Comparison of ENCODE assay signal across 8 cellular contexts in the genomic region with DNA sequence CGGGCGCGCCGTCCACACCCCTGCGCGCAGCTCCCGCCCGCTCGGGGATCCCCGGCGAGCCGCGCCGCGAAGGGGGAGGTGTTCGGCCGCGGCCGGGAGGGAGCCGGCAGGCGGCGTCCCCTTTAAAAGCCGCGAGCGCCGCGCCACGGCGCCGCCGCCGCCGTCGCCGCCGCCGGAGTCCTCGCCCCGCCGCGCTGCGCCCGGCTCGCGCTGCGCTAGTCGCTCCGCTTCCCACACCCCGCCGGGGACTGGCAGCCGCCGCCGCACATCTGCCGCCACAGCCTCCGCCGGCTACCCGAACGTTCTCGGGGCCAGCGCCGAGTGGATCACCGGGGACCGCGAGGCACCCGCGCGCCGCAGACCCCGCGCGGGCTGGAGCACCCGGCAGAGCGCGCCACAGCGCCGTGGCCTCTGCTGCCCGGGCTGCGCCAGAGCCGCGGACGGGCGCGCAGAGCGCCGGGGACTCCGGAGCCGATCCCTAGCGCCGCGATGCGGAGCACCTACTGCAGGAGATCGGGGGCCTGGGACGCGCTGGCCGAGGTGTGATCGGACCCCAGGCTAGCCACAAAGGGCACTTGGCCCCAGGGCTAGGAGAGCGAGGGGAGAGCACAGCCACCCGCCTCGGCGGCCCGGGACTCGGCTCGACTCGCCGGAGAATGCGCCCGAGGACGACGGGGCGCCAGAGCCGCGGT. TPM values are rescaled to one million over a fixed set of nuclear protein-coding genes. Genes with fewer than 3 reads are reported as not detected.
A peak's percentile ranks its signal among the peaks of the same experiment; 100 is the strongest.
DNase-seq lines count a peak whose midpoint lies in the region; ATAC-seq and TF ChIP-seq lines count a peak whose summit lies in the region.

TSS of gene BMP2 (plus strand) at position 151 of the 692 bp plus-strand sequence. CDS start 2,441 bp downstream, outside the sequence.

- H3K36me3 Mint-ChIP-seq in H9 (ENCODE audit: insufficient read depth in 1 of 3, low read depth in 3 of 3), result peaks cover 0 to 9% (median 5%) of the 10 kb centered on the region in 3 experiments; a peak in 2 of 7 replicates
- H3K36me3 Mint-ChIP-seq in activated T-helper 1 cell treated with anti-CD3 and anti-CD28 coated beads, Interleukin-12 subunit alpha, Interleukin-12 subunit beta, Interleukin-2, Interleukin-4 antibody, amounts not matched to agents 30 ng/mL and 10 ng/mL and 1 ng/mL, durations not matched to agents 14 hours and 24 hours and 36 hours (ENCODE audit: low read depth), result no peaks in the 10 kb centered on the region

- H2BK20ac ChIP-seq in H9 (ENCODE audit: low read depth, low read length, poor library complexity, severe bottlenecking), result no peak within 1 kb of the TSS

- no peak within 1 kb of the TSS for H4K8ac ChIP-seq in H9 (replicated peaks; ENCODE audit: insufficient read length, low read depth, low read length)

- H3K27me3 ChIP-seq in H9 (ENCODE audit: insufficient read depth, low read length), result peaks cover 14% of the 10 kb centered on the region
- H3K27me3 ChIP-seq in neuron (ENCODE audit: insufficient read depth, low read length), result peaks cover 46% of the 10 kb centered on the region

- H3K4me1 Mint-ChIP-seq in H9, result peaks cover 54 to 57% of the 10 kb centered on the region in 2 experiments
- no peaks in the 10 kb centered on the region for H3K4me1 Mint-ChIP-seq in activated T-helper 1 cell treated with anti-CD3 and anti-CD28 coated beads, Interleukin-12 subunit alpha, Interleukin-12 subunit beta, Interleukin-2, Interleukin-4 antibody, amounts not matched to agents 30 ng/mL and 10 ng/mL and 1 ng/mL, durations not matched to agents 14 hours and 24 hours and 36 hours (ENCODE audit: low read depth)

- H3K4me2 ChIP-seq in H9 (ENCODE audit: insufficient read depth, insufficient read length, low read length), result peak within 1 kb of the TSS; percentile 96

- H3K23me2 ChIP-seq in H9 (ENCODE audit: insufficient read length, low read depth, low read length, poor library complexity, severe bottlenecking), result peaks cover 24% of the 10 kb centered on the region

- H3K4me3 Mint-ChIP-seq in H9, result peak within 1 kb of the TSS; percentile 66 to 93
- H3K4me3 Mint-ChIP-seq in activated T-helper 1 cell treated with anti-CD3 and anti-CD28 coated beads, Interleukin-12 subunit alpha, Interleukin-12 subunit beta, Interleukin-2, Interleukin-4 antibody, amounts not matched to agents 30 ng/mL and 10 ng/mL and 1 ng/mL, durations not matched to agents 14 hours and 24 hours and 36 hours, result peak within 1 kb of the TSS; percentile 30

- WGBS in H9 (ENCODE audit: extremely low coverage, insufficient read length, low lambda C conversion rate), result no CpG with 5 or more reads among the region's 112 CpGs

- no peak within 1 kb of the TSS for H2BK120ac ChIP-seq in H9 (ENCODE audit: low read depth, low read length, poor library complexity, severe bottlenecking)

- H4K5ac ChIP-seq in H9 (ENCODE audit: insufficient read length, low read depth, low read length), result no peak within 1 kb of the TSS

- no peaks in the 10 kb centered on the region for H3K9me3 ChIP-seq in H9 (ENCODE audit: control insufficient read depth, low read depth, low read length)
- H3K9me3 ChIP-seq in neuron (ENCODE audit: low read length), result no peaks in the 10 kb centered on the region

- H4K91ac ChIP-seq in H9 (ENCODE audit: insufficient read length, low read depth, low read length), result no peak within 1 kb of the TSS

- no peak within 1 kb of the TSS for H3K18ac ChIP-seq in H9 (ENCODE audit: insufficient read length, low read depth, low read length)

- no peak within 1 kb of the TSS; a peak in 1 of 7 replicates for H3K27ac Mint-ChIP-seq in H9
- no peak within 1 kb of the TSS for H3K27ac Mint-ChIP-seq in activated T-helper 1 cell treated with anti-CD3 and anti-CD28 coated beads, Interleukin-12 subunit alpha, Interleukin-12 subunit beta, Interleukin-2, Interleukin-4 antibody, amounts not matched to agents 30 ng/mL and 10 ng/mL and 1 ng/mL, durations not matched to agents 14 hours and 24 hours and 36 hours

- H3K27me3 Mint-ChIP-seq in H9 (ENCODE audit: low read depth), result peaks cover 55% of the 10 kb centered on the region
- H3K27me3 Mint-ChIP-seq in activated T-helper 1 cell treated with anti-CD3 and anti-CD28 coated beads, Interleukin-12 subunit alpha, Interleukin-12 subunit beta, Interleukin-2, Interleukin-4 antibody, amounts not matched to agents 30 ng/mL and 10 ng/mL and 1 ng/mL, durations not matched to agents 14 hours and 24 hours and 36 hours (ENCODE audit: insufficient read depth), result peaks cover 47% of the 10 kb centered on the region

- H3K14ac ChIP-seq in H9 (ENCODE audit: insufficient read depth, low read length), result no peak within 1 kb of the TSS

- no peaks in the 10 kb centered on the region for H3K79me1 ChIP-seq in H9 (ENCODE audit: insufficient read depth, low read depth, low read length, poor library complexity, severe bottlenecking)

- peak; percentile 81 for ATAC-seq in Right ventricle myocardium superior (ENCODE audit: poor library complexity)

- no peaks in the 10 kb centered on the region for H3K36me3 ChIP-seq in neuron (ENCODE audit: insufficient read depth, low read length)

- H3K4me3 ChIP-seq in neuron (ENCODE audit: low read length), result peak within 1 kb of the TSS; percentile 43

- H3T11ph ChIP-seq in H9 (ENCODE audit: low read length), result no peak within 1 kb of the TSS

- no peak within 1 kb of the TSS for H2AK5ac ChIP-seq in H9 (ENCODE audit: insufficient read length, low read length)

- H3K27ac ChIP-seq in H9 (ENCODE audit: insufficient read length, low read depth, low read length), result no peak within 1 kb of the TSS

- H2BK12ac ChIP-seq in H9 (ENCODE audit: insufficient read length, low read depth, low read length), result no peak within 1 kb of the TSS

- no peaks in the 10 kb centered on the region for H4K20me1 ChIP-seq in H9 (ENCODE audit: control insufficient read depth, insufficient read depth, insufficient read length)

- no peak within 1 kb of the TSS for H3K56ac ChIP-seq in H9 (ENCODE audit: insufficient read length, low read depth, low read length)

- DNase-seq in NCI-H2227 (lab: John Stamatoyannopoulos, UW; ENCODE audit: unreplicated experiment), result peak; percentile 61
- DNase-seq in NCI-H2227 treated with DMSO at 0.1 percent for 48 hours (lab: John Stamatoyannopoulos, UW), result no peak
- DNase-seq in H9, result peak; percentile 44
- peak; percentile 16 for DNase-seq in NCI-H128 (lab: John Stamatoyannopoulos, UW; ENCODE audit: unreplicated experiment)
- no peak for DNase-seq in activated T-helper 1 cell treated with anti-CD3 and anti-CD28 coated beads, Interleukin-12 subunit alpha, Interleukin-12 subunit beta, Interleukin-2, Interleukin-4 antibody, amounts not matched to agents 30 ng/mL and 10 ng/mL and 1 ng/mL, durations not matched to agents 14 hours and 24 hours and 36 hours (ENCODE audit: low spot score)
- peak; percentile 73 for DNase-seq in Right ventricle myocardium superior
- DNase-seq in foreskin melanocyte, result no peak

- TF ChIP-seq CTCF in H9 (conservative IDR thresholded peaks at IDR 0.05), result no peak

- no peak within 1 kb of the TSS for H3K9ac ChIP-seq in H9 (ENCODE audit: extremely low read depth, insufficient read length, low read length)

- H3K79me2 ChIP-seq in H9 (ENCODE audit: insufficient read depth, low read length), result no peaks in the 10 kb centered on the region

- H2BK5ac ChIP-seq in H9 (ENCODE audit: insufficient read length, low read length), result no peak within 1 kb of the TSS

- no peak within 1 kb of the TSS for H3K4ac ChIP-seq in H9 (ENCODE audit: low read depth, low read length)

- H2AFZ ChIP-seq in H9 (ENCODE audit: low read length) (no peak within 1 kb of the TSS), neuron (ENCODE audit: low read depth, low read length) (peak within 1 kb of the TSS; percentile 91)

- no peaks in the 10 kb centered on the region; a peak in 2 of 5 replicates for H3K9me3 Mint-ChIP-seq in H9
- H3K9me3 Mint-ChIP-seq in activated T-helper 1 cell treated with anti-CD3 and anti-CD28 coated beads, Interleukin-12 subunit alpha, Interleukin-12 subunit beta, Interleukin-2, Interleukin-4 antibody, amounts not matched to agents 30 ng/mL and 10 ng/mL and 1 ng/mL, durations not matched to agents 14 hours and 24 hours and 36 hours, result no peaks in the 10 kb centered on the region

- no peak within 1 kb of the TSS for H2BK15ac ChIP-seq in H9 (ENCODE audit: low read depth, low read length)

- H3K4me1 ChIP-seq in H9 (ENCODE audit: insufficient read depth, low read length) (peaks cover 12% of the 10 kb centered on the region; the same call in 1 of the 2 replicates), neuron (ENCODE audit: insufficient read depth, low read length) (peaks cover 3% of the 10 kb centered on the region)

- intact Hi-C loops in activated T-helper 1 cell treated with anti-CD3 and anti-CD28 coated beads, Interleukin-12 subunit alpha, Interleukin-12 subunit beta, Interleukin-2, Interleukin-4 antibody, amounts not matched to agents 30 ng/mL and 10 ng/mL and 1 ng/mL, durations not matched to agents 14 hours and 24 hours and 36 hours (cut with micrococcal nuclease), result loop anchor here (10.0 kb wide), 3 partner anchors 327 to 607 kb away; no protein-coding TSS in a partner anchor
- intact Hi-C loops in Right ventricle myocardium superior (cut with DNase I), result loop anchor here (10.0 kb wide), 1 partner anchor 133 kb away; no protein-coding TSS in a partner anchor

- no peak within 1 kb of the TSS for H3K23ac ChIP-seq in H9 (ENCODE audit: insufficient read length, low read depth, low read length)

RNA-seq across cellular contexts. Expression of gene BMP2, which starts in this region (rescaled TPM):
- 6.5 and 6.6 TPM in 2 replicates for total RNA-seq in H9 (2021)
- total RNA-seq in activated T-helper 1 cell treated with anti-CD3 and anti-CD28 coated beads, Interleukin-12 subunit alpha, Interleukin-12 subunit beta, Interleukin-2, Interleukin-4 antibody, amounts not matched to agents 30 ng/mL and 10 ng/mL and 1 ng/mL, durations not matched to agents 14 hours and 24 hours and 36 hours, result 0.08 and 0.12 TPM in 2 replicates
- 2.5 TPM for total RNA-seq in Right ventricle myocardium superior

Comparison
In these comparisons a context has a peak if more than half of its experiments do, and no peak if none do; other contexts are left out.
1. DNase-seq: peak in NCI-H2227 (single experiment), H9 (single experiment), NCI-H128 (single experiment) and Right ventricle myocardium superior (single experiment); none in NCI-H2227 treated with DMSO at 0.1 percent for 48 hours (single experiment), activated T-helper 1 cell treated with anti-CD3 and anti-CD28 coated beads, Interleukin-12 subunit alpha, Interleukin-12 subunit beta, Interleukin-2, Interleukin-4 antibody, amounts not matched to agents 30 ng/mL and 10 ng/mL and 1 ng/mL, durations not matched to agents 14 hours and 24 hours and 36 hours (single experiment) and foreskin melanocyte (single experiment).